8 cellular contexts compared by ENCODE assay signal in genomic region chr15:51077565-51078153, GRCh38. TPM values are rescaled to one million over a fixed set of nuclear protein-coding genes. Genes with fewer than 3 reads are reported as not detected.
DNase-seq lines count a peak whose midpoint lies in the region; ATAC-seq and TF ChIP-seq lines count a peak whose summit lies in the region.

No MANE protein-coding gene starts in this region.

- peak overlapping the region; percentile 78 for H3K27ac Mint-ChIP-seq in activated CD4-positive, alpha-beta T cell treated with anti-CD3 and anti-CD28 coated beads, Interleukin-2, amount 10 ng/mL, durations not matched to agents 24 days and 14 days
- no peak overlapping the region for H3K27ac Mint-ChIP-seq in chondrocyte (ENCODE audit: unreplicated experiment)

- no peaks in the 10 kb centered on the region for H3K9me3 ChIP-seq in esophagus muscularis mucosa
- no peaks in the 10 kb centered on the region for H3K9me3 ChIP-seq in thymus (ENCODE audit: control insufficient read depth)

- H3K27ac ChIP-seq in esophagus muscularis mucosa (replicated peaks in 1 of 4) (peak overlapping the region; percentile 69 to 82 (median 78)), thymus (ENCODE audit: low read depth) (no peak overlapping the region)

- H3K4me1 ChIP-seq in esophagus muscularis mucosa = peaks cover 7 to 45% (median 36%) of the 10 kb centered on the region in 4 donors
- no peaks in the 10 kb centered on the region for H3K4me1 ChIP-seq in thymus (ENCODE audit: control insufficient read depth, insufficient read depth, low read length)

- no peaks in the 10 kb centered on the region for H3K36me3 Mint-ChIP-seq in activated CD4-positive, alpha-beta T cell treated with anti-CD3 and anti-CD28 coated beads, Interleukin-2, amount 10 ng/mL, durations not matched to agents 24 days and 14 days (ENCODE audit: low read depth)
- no peaks in the 10 kb centered on the region for H3K36me3 Mint-ChIP-seq in chondrocyte (ENCODE audit: low read depth)

- H3K4me1 Mint-ChIP-seq in activated CD4-positive, alpha-beta T cell treated with anti-CD3 and anti-CD28 coated beads, Interleukin-2, amount 10 ng/mL, durations not matched to agents 24 days and 14 days = peaks cover 27% of the 10 kb centered on the region
- peaks cover 9% of the 10 kb centered on the region for H3K4me1 Mint-ChIP-seq in chondrocyte (ENCODE audit: low read depth)

- TF ChIP-seq CTCF in esophagus muscularis mucosa (IDR thresholded peaks at IDR 0.05) = no peak
- no peak for TF ChIP-seq CTCF in omental fat pad (IDR thresholded peaks at IDR 0.05)
- no peak for TF ChIP-seq CTCF in chondrocyte (IDR thresholded peaks at IDR 0.05)

- intact Hi-C loops in activated CD4-positive, alpha-beta T cell treated with anti-CD3 and anti-CD28 coated beads, Interleukin-2, amount 10 ng/mL, durations not matched to agents 24 days and 14 days (cut with micrococcal nuclease) = no loop called here
- intact Hi-C loops in esophagus muscularis mucosa (cut with DNase I) = no loop called here

- TF ChIP-seq EP300 in esophagus muscularis mucosa (IDR thresholded peaks at IDR 0.05) = no peak

- 47% methylated on average over 19 of the region's 19 CpGs for WGBS in esophagus muscularis mucosa
- WGBS in thymus = 49% methylated on average over 19 of the region's 19 CpGs

- peak; percentile 90 for DNase-seq in EL
- DNase-seq in activated CD4-positive, alpha-beta T cell treated with anti-CD3 and anti-CD28 coated beads, Interleukin-2, amount 10 ng/mL, durations not matched to agents 24 days and 14 days = peak; percentile 89
- no peak for DNase-seq in esophagus muscularis mucosa (ENCODE audit: extremely low spot score)
- peak; percentile 40 for DNase-seq in omental fat pad (ENCODE audit: low spot score)
- no peak for DNase-seq in chondrocyte (ENCODE audit: low spot score)
- no peak for DNase-seq in GF-D8 (lab: John Stamatoyannopoulos, UW)

- peak; percentile 12 for TF ChIP-seq POLR2A in esophagus muscularis mucosa (IDR thresholded peaks at IDR 0.05; ENCODE audit: low read depth)

- H3K9me3 Mint-ChIP-seq in activated CD4-positive, alpha-beta T cell treated with anti-CD3 and anti-CD28 coated beads, Interleukin-2, amount 10 ng/mL, durations not matched to agents 24 days and 14 days = no peaks in the 10 kb centered on the region
- no peaks in the 10 kb centered on the region for H3K9me3 Mint-ChIP-seq in chondrocyte (ENCODE audit: low read depth)

- peak overlapping the region; percentile 34 to 50 (median 48) for H3K4me3 ChIP-seq in esophagus muscularis mucosa
- H3K4me3 ChIP-seq in thymus (ENCODE audit: low read length) = peak overlapping the region; percentile 31

- peak; percentile 59 for ATAC-seq in HG03066 (IDR thresholded peaks at IDR 0.05; ENCODE audit: low read depth, unreplicated experiment)
- peak; percentile 88 for ATAC-seq in omental fat pad (ENCODE audit: low FRiP score)

- H3K4me3 Mint-ChIP-seq in activated CD4-positive, alpha-beta T cell treated with anti-CD3 and anti-CD28 coated beads, Interleukin-2, amount 10 ng/mL, durations not matched to agents 24 days and 14 days = peak overlapping the region; percentile 39
- no peak overlapping the region for H3K4me3 Mint-ChIP-seq in chondrocyte (ENCODE audit: unreplicated experiment)

- no peaks in the 10 kb centered on the region for H3K27me3 ChIP-seq in esophagus muscularis mucosa
- no peaks in the 10 kb centered on the region for H3K27me3 ChIP-seq in thymus (ENCODE audit: control insufficient read depth, insufficient read depth)

- H3K36me3 ChIP-seq in esophagus muscularis mucosa (no peaks in the 10 kb centered on the region), thymus (ENCODE audit: control insufficient read depth, insufficient read depth) (no peaks in the 10 kb centered on the region)

- no peaks in the 10 kb centered on the region for H3K27me3 Mint-ChIP-seq in activated CD4-positive, alpha-beta T cell treated with anti-CD3 and anti-CD28 coated beads, Interleukin-2, amount 10 ng/mL, durations not matched to agents 24 days and 14 days
- H3K27me3 Mint-ChIP-seq in chondrocyte (ENCODE audit: low read depth) = peaks cover 2% of the 10 kb centered on the region

RNA-seq across cellular contexts. Expression of gene TNFAIP8L3, which starts 17.0 kb away (rescaled TPM):
- total RNA-seq in activated CD4-positive, alpha-beta T cell treated with anti-CD3 and anti-CD28 coated beads, Interleukin-2, amount 10 ng/mL, durations not matched to agents 24 days and 14 days = 0.52 and 0.77 TPM in 2 replicates
- 10 to 100 TPM; 13.4 to 26.4 (median 15.6) TPM for total RNA-seq in esophagus muscularis mucosa
- 10 to 100 TPM in 1 of 4 donors, 1 to 10 TPM in 3; 3.5 to 21.7 (median 7.0) TPM for total RNA-seq in omental fat pad
- 4.7 TPM for polyA plus RNA-seq in thymus
- total RNA-seq in chondrocyte = 4.6 to 6.1 TPM (median 5.4 TPM) in 3 replicates

Comparison
In these comparisons a context has a peak if more than half of its experiments do, and no peak if none do; other contexts are left out.
1. DNase-seq: peak in EL (single experiment), activated CD4-positive, alpha-beta T cell treated with anti-CD3 and anti-CD28 coated beads, Interleukin-2, amount 10 ng/mL, durations not matched to agents 24 days and 14 days (single experiment) and omental fat pad (single experiment); none in esophagus muscularis mucosa (single experiment), chondrocyte (single experiment) and GF-D8 (single experiment).